1 cellular context compared by ENCODE assay signal in genomic region chr19:628168-628567, GRCh38.
TF ChIP-seq lines count a peak whose summit lies in the region.

No MANE protein-coding gene starts in this region.

TF ChIP-seq in GM23338, 12 proteins besides CTCF, POLR2A, EP300 and RAD21:
- TF ChIP-seq, protein P1, sequence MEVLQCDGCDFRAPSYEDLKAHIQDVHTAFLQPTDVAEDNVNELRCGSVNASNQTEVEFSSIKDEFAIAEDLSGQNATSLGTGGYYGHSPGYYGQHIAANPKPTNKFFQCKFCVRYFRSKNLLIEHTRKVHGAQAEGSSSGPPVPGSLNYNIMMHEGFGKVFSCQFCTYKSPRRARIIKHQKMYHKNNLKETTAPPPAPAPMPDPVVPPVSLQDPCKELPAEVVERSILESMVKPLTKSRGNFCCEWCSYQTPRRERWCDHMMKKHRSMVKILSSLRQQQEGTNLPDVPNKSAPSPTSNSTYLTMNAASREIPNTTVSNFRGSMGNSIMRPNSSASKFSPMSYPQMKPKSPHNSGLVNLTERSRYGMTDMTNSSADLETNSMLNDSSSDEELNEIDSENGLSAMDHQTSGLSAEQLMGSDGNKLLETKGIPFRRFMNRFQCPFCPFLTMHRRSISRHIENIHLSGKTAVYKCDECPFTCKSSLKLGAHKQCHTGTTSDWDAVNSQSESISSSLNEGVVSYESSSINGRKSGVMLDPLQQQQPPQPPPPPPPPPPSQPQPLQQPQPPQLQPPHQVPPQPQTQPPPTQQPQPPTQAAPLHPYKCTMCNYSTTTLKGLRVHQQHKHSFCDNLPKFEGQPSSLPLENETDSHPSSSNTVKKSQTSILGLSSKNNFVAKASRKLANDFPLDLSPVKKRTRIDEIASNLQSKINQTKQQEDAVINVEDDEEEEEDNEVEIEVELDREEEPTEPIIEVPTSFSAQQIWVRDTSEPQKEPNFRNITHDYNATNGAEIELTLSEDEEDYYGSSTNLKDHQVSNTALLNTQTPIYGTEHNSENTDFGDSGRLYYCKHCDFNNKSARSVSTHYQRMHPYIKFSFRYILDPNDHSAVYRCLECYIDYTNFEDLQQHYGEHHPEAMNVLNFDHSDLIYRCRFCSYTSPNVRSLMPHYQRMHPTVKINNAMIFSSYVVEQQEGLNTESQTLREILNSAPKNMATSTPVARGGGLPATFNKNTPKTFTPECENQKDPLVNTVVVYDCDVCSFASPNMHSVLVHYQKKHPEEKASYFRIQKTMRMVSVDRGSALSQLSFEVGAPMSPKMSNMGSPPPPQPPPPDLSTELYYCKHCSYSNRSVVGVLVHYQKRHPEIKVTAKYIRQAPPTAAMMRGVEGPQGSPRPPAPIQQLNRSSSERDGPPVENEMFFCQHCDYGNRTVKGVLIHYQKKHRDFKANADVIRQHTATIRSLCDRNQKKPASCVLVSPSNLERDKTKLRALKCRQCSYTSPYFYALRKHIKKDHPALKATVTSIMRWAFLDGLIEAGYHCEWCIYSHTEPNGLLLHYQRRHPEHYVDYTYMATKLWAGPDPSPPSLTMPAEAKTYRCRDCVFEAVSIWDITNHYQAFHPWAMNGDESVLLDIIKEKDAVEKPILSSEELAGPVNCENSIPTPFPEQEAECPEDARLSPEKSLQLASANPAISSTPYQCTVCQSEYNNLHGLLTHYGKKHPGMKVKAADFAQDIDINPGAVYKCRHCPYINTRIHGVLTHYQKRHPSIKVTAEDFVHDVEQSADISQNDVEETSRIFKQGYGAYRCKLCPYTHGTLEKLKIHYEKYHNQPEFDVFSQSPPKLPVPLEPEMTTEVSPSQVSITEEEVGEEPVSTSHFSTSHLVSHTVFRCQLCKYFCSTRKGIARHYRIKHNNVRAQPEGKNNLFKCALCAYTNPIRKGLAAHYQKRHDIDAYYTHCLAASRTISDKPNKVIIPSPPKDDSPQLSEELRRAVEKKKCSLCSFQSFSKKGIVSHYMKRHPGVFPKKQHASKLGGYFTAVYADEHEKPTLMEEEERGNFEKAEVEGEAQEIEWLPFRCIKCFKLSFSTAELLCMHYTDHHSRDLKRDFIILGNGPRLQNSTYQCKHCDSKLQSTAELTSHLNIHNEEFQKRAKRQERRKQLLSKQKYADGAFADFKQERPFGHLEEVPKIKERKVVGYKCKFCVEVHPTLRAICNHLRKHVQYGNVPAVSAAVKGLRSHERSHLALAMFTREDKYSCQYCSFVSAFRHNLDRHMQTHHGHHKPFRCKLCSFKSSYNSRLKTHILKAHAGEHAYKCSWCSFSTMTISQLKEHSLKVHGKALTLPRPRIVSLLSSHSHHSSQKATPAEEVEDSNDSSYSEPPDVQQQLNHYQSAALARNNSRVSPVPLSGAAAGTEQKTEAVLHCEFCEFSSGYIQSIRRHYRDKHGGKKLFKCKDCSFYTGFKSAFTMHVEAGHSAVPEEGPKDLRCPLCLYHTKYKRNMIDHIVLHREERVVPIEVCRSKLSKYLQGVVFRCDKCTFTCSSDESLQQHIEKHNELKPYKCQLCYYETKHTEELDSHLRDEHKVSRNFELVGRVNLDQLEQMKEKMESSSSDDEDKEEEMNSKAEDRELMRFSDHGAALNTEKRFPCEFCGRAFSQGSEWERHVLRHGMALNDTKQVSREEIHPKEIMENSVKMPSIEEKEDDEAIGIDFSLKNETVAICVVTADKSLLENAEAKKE (CRISPR knock-in tag; IDR thresholded peaks at IDR 0.05): no peak
